Comparison of ENCODE assay signal across 12 cellular contexts in the genomic region with DNA sequence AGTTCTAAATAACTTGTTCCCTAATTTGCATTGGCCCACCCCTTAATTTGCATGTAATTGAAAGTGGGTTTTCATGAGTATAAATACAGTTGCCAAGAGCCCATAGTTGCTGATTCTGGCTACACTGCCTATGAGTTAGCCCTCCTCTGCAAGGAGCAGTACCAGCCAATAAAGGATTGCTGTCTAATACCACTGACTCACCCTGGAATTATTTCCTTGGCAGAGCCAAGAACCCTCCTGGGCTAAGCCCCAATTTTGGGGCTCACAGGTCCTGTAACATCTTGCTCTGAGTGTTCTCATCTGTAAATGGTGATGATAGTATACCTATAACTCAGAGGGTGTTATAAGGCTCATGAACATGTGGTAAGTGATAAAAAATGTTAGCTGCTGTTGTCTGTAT. TPM values are rescaled to one million over a fixed set of nuclear protein-coding genes. Genes with fewer than 3 reads are reported as not detected.
DNase-seq lines count a peak whose midpoint lies in the region; ATAC-seq and TF ChIP-seq lines count a peak whose summit lies in the region.
"Had no signal": no experiment of that assay in that cellular context is flagged by ENCODE, and none has a peak within 500 bp of the region (broad histone marks: within the 10 kb centered on the region; RNA-seq: fewer than 3 reads in every experiment).

No MANE protein-coding gene starts in this region.

- DNase-seq in GM04503 (ENCODE audit: low read depth) (peak; percentile 68), RWPE2 (ENCODE audit: low spot score) (no peak), epithelial cell of proximal tubule (ENCODE audit: low read depth) (peak; percentile 7), skeletal muscle cell (ENCODE audit: low read depth) (peak; percentile 60)
- no peak for DNase-seq in activated CD4-positive, alpha-beta memory T cell treated with anti-CD3 and anti-CD28 coated beads for 36 hours
- DNase-seq: activated CD4-positive, alpha-beta T cell treated with anti-CD3 and anti-CD28 coated beads for 4 hours; activated gamma-delta T cell treated with Interleukin-2 at 50 U/mL for 16 hours; NCI-H510A treated with DMSO at 0.1 percent for 48 hours; Right ventricle myocardium superior had no signal

- H3K27ac ChIP-seq in RWPE2 (ENCODE audit: poor library complexity, severe bottlenecking): peak overlapping the region; percentile 25

- intact Hi-C loops in activated CD4-positive, alpha-beta memory T cell treated with anti-CD3 and anti-CD28 coated beads for 36 hours (cut with micrococcal nuclease): no loop called here

- H3K4me1 ChIP-seq in RWPE2 (ENCODE audit: insufficient read depth, poor library complexity, severe bottlenecking): peaks cover 29% of the 10 kb centered on the region

- CTCF ChIA-PET in activated CD4-positive, alpha-beta memory T cell treated with anti-CD3 and anti-CD28 coated beads for 36 hours (lab: Charles Lee): no interaction called here

- no peak overlapping the region for H3K4me3 Mint-ChIP-seq in activated CD4-positive, alpha-beta memory T cell treated with anti-CD3 and anti-CD28 coated beads for 36 hours

- H3K9me3 ChIP-seq in RWPE2 (ENCODE audit: severe bottlenecking): no peaks in the 10 kb centered on the region

- H3K27me3 Mint-ChIP-seq in activated CD4-positive, alpha-beta memory T cell treated with anti-CD3 and anti-CD28 coated beads for 36 hours: no peaks in the 10 kb centered on the region

- H3K4me1 Mint-ChIP-seq in activated CD4-positive, alpha-beta memory T cell treated with anti-CD3 and anti-CD28 coated beads for 36 hours (ENCODE audit: low read depth): peaks cover 3% of the 10 kb centered on the region

- no peaks in the 10 kb centered on the region for H3K36me3 ChIP-seq in RWPE2 (ENCODE audit: low read depth)

- no peak for TF ChIP-seq CTCF in RWPE2 (IDR thresholded peaks at IDR 0.05; ENCODE audit: poor library complexity, severe bottlenecking)
- no peak for TF ChIP-seq CTCF in epithelial cell of proximal tubule (conservative IDR thresholded peaks at IDR 0.05; ENCODE audit: low read depth, low read length)

- no peaks in the 10 kb centered on the region for H3K36me3 Mint-ChIP-seq in activated CD4-positive, alpha-beta memory T cell treated with anti-CD3 and anti-CD28 coated beads for 36 hours

- H3K27me3 ChIP-seq in RWPE2 (ENCODE audit: insufficient read depth, poor library complexity, severe bottlenecking): no peaks in the 10 kb centered on the region

- ATAC-seq in RWPE2 (ENCODE audit: low read depth) (peak; percentile 95), HG02938 (IDR thresholded peaks at IDR 0.05; ENCODE audit: unreplicated experiment) (no peak), HG02840 (IDR thresholded peaks at IDR 0.05; ENCODE audit: low FRiP score, unreplicated experiment) (no peak), GM21360 (IDR thresholded peaks at IDR 0.05; ENCODE audit: unreplicated experiment) (no peak)

- H3K4me3 ChIP-seq in RWPE2 (ENCODE audit: severe bottlenecking) (no peak overlapping the region), epithelial cell of proximal tubule (ENCODE audit: low read depth, low read length) (no peak overlapping the region), skeletal muscle cell (ENCODE audit: low read depth, low read length) (no peak overlapping the region)

- POLR2A ChIA-PET in activated CD4-positive, alpha-beta memory T cell treated with anti-CD3 and anti-CD28 coated beads for 36 hours (lab: Charles Lee): no interaction called here

- no peak overlapping the region for H3K27ac Mint-ChIP-seq in activated CD4-positive, alpha-beta memory T cell treated with anti-CD3 and anti-CD28 coated beads for 36 hours

- no peaks in the 10 kb centered on the region for H3K9me3 Mint-ChIP-seq in activated CD4-positive, alpha-beta memory T cell treated with anti-CD3 and anti-CD28 coated beads for 36 hours

RNA-seq across cellular contexts. Expression of a gene that starts 6.8 kb away (rescaled TPM):
- total RNA-seq in epithelial cell of proximal tubule: 10.2 and 10.8 TPM in 2 replicates
- total RNA-seq in activated CD4-positive, alpha-beta memory T cell treated with anti-CD3 and anti-CD28 coated beads for 36 hours: 1 to 10 TPM; 3.3 to 4.9 TPM

RNA-seq across cellular contexts. Expression of a gene that starts 38.5 kb away (rescaled TPM):
- 0.40 and 0.87 TPM in 2 replicates for total RNA-seq in epithelial cell of proximal tubule
- 1 to 10 TPM; 5.7 to 6.2 TPM for total RNA-seq in activated CD4-positive, alpha-beta memory T cell treated with anti-CD3 and anti-CD28 coated beads for 36 hours

Comparison
In these comparisons a context has a peak if more than half of its experiments do, and no peak if none do; other contexts are left out.
1. DNase-seq: peak in GM04503 (single experiment), epithelial cell of proximal tubule (single experiment) and skeletal muscle cell (single experiment); none in RWPE2 (single experiment) and activated CD4-positive, alpha-beta memory T cell treated with anti-CD3 and anti-CD28 coated beads for 36 hours (single experiment).